In genomic region chr20:48619126-48620101, GRCh38 we compare ENCODE assay signal across 10 cellular contexts.
DNase-seq lines count a peak whose midpoint lies in the region; ATAC-seq and TF ChIP-seq lines count a peak whose summit lies in the region.
"Had no signal": no experiment of that assay in that cellular context is flagged by ENCODE, and none has a peak within 500 bp of the region (broad histone marks: within the 10 kb centered on the region; RNA-seq: fewer than 3 reads in every experiment).

No MANE protein-coding gene starts in this region.

- no peaks in the 10 kb centered on the region for H4K20me1 ChIP-seq in BLaER1

- H3K9me3 ChIP-seq in BLaER1 = no peaks in the 10 kb centered on the region
- no peaks in the 10 kb centered on the region for H3K9me3 ChIP-seq in right lobe of liver
- H3K9me3 ChIP-seq: prostate gland had no signal

- intact Hi-C loops in right lobe of liver (cut with DNase I) = no loop called here

- DNase-seq in NCI-H1105 (lab: John Stamatoyannopoulos, UW) (peak; percentile 24), right lobe of liver (peak in 2 of 3 donors; percentile 13 to 53), endothelial cell (ENCODE audit: low spot score) (no peak)
- DNase-seq in activated naive CD4-positive, alpha-beta T cell (lab: John Stamatoyannopoulos, UW) = no peak
- no peak for DNase-seq in activated naive CD4-positive, alpha-beta T cell treated with Interleukin-2 at 50 U/mL for 16 hours
- DNase-seq in T-helper 2 cell treated with Interferon-gamma antibody and Interleukin-4, amounts not matched to agents 5 μg/mL and 100 μg/mL, for 36 hours (ENCODE audit: low spot score) = no peak

- no peaks in the 10 kb centered on the region for H3K36me3 Mint-ChIP-seq in T-helper 2 cell treated with Interferon-gamma antibody and Interleukin-4, amounts not matched to agents 5 μg/mL and 100 μg/mL, for 36 hours (ENCODE audit: low read depth)
- H3K36me3 Mint-ChIP-seq in endothelial cell (ENCODE audit: low read depth, unreplicated experiment) = peaks cover 4% of the 10 kb centered on the region

- WGBS in right lobe of liver (ENCODE audit: insufficient coverage, low coverage, low lambda C conversion rate, missing lambda C conversion rate) = 66% methylated on average over 12 of the region's 17 CpGs

- peak overlapping the region; percentile 79 for H3K4me2 ChIP-seq in BLaER1

- no peak overlapping the region for H3K27ac ChIP-seq in BLaER1
- no peak overlapping the region for H3K27ac ChIP-seq in right lobe of liver
- H3K27ac ChIP-seq: prostate gland had no signal

- H3K4me3 ChIP-seq in BLaER1 (no peak overlapping the region), right lobe of liver (no peak overlapping the region)
- H3K4me3 ChIP-seq: prostate gland had no signal

- H3K27ac Mint-ChIP-seq in T-helper 2 cell treated with Interferon-gamma antibody and Interleukin-4, amounts not matched to agents 5 μg/mL and 100 μg/mL, for 36 hours = no peak overlapping the region
- H3K27ac Mint-ChIP-seq in endothelial cell (ENCODE audit: unreplicated experiment) = no peak overlapping the region
- H3K27ac Mint-ChIP-seq: activated B cell treated with CpG ODN at 0.5 μM for 24 hours had no signal

- TF ChIP-seq CTCF in right lobe of liver (IDR thresholded peaks at IDR 0.05) (no peak), endothelial cell (IDR thresholded peaks at IDR 0.05; ENCODE audit: unreplicated experiment) (no peak)

- H3K9me3 Mint-ChIP-seq in T-helper 2 cell treated with Interferon-gamma antibody and Interleukin-4, amounts not matched to agents 5 μg/mL and 100 μg/mL, for 36 hours = no peaks in the 10 kb centered on the region
- no peaks in the 10 kb centered on the region for H3K9me3 Mint-ChIP-seq in endothelial cell (ENCODE audit: unreplicated experiment)
- H3K9me3 Mint-ChIP-seq: activated B cell treated with CpG ODN at 0.5 μM for 24 hours had no signal

- H3K9ac ChIP-seq in BLaER1 = no peak overlapping the region

- TF ChIP-seq POLR2A in right lobe of liver (IDR thresholded peaks at IDR 0.05) = no peak

- ATAC-seq in SK-N-SH treated with all-trans-retinoic acid at 6 μM for 48 hours (peak; percentile 46), right lobe of liver (no peak)

- peaks cover 10% of the 10 kb centered on the region for H3K4me1 Mint-ChIP-seq in T-helper 2 cell treated with Interferon-gamma antibody and Interleukin-4, amounts not matched to agents 5 μg/mL and 100 μg/mL, for 36 hours (ENCODE audit: low read depth)
- peaks cover 4% of the 10 kb centered on the region for H3K4me1 Mint-ChIP-seq in endothelial cell (ENCODE audit: unreplicated experiment)

- H3K4me1 ChIP-seq in BLaER1 (peaks cover 56% of the 10 kb centered on the region), right lobe of liver (peaks cover 0 to 3% (median 0%) of the 10 kb centered on the region in 4 donors)

- H3K4me3 Mint-ChIP-seq in T-helper 2 cell treated with Interferon-gamma antibody and Interleukin-4, amounts not matched to agents 5 μg/mL and 100 μg/mL, for 36 hours = no peak overlapping the region
- no peak overlapping the region for H3K4me3 Mint-ChIP-seq in endothelial cell (ENCODE audit: unreplicated experiment)
- H3K4me3 Mint-ChIP-seq: activated B cell treated with CpG ODN at 0.5 μM for 24 hours had no signal

- no peaks in the 10 kb centered on the region for H3K27me3 Mint-ChIP-seq in T-helper 2 cell treated with Interferon-gamma antibody and Interleukin-4, amounts not matched to agents 5 μg/mL and 100 μg/mL, for 36 hours (ENCODE audit: low read depth)
- H3K27me3 Mint-ChIP-seq in endothelial cell (ENCODE audit: unreplicated experiment) = peaks cover 18% of the 10 kb centered on the region
- H3K27me3 Mint-ChIP-seq: activated B cell treated with CpG ODN at 0.5 μM for 24 hours had no signal

- H3K27me3 ChIP-seq in BLaER1 (no peaks in the 10 kb centered on the region), right lobe of liver (no peaks in the 10 kb centered on the region)

- H3K36me3 ChIP-seq in BLaER1 (no peaks in the 10 kb centered on the region), right lobe of liver (no peaks in the 10 kb centered on the region)
- H3K36me3 ChIP-seq: prostate gland had no signal

TF ChIP-seq in SK-N-SH treated with all-trans-retinoic acid at 6 μM for 48 hours, 23 proteins besides CTCF, POLR2A, EP300 and RAD21:
- TF ChIP-seq ZFP3 (CRISPR knock-in tag; IDR thresholded peaks at IDR 0.05) (no peak), TSHZ2 (CRISPR knock-in tag; IDR thresholded peaks at IDR 0.05) (0 out of 2 replicates have a peak, but pooled peaks have one; percentile 79), TCF4 (CRISPR knock-in tag; IDR thresholded peaks at IDR 0.05; ENCODE audit: borderline replicate concordance) (peak; percentile 81; the same call in 1 of the 2 replicates), SNAI2 (CRISPR knock-in tag; IDR thresholded peaks at IDR 0.05) (no peak), CSRNP3 (CRISPR knock-in tag; IDR thresholded peaks at IDR 0.05) (no peak), RARB (CRISPR knock-in tag; IDR thresholded peaks at IDR 0.05) (no peak), ISL1 (CRISPR knock-in tag; IDR thresholded peaks at IDR 0.05) (no peak), CSDC2 (CRISPR knock-in tag; IDR thresholded peaks at IDR 0.05) (no peak)
- TF ChIP-seq, protein P1, sequence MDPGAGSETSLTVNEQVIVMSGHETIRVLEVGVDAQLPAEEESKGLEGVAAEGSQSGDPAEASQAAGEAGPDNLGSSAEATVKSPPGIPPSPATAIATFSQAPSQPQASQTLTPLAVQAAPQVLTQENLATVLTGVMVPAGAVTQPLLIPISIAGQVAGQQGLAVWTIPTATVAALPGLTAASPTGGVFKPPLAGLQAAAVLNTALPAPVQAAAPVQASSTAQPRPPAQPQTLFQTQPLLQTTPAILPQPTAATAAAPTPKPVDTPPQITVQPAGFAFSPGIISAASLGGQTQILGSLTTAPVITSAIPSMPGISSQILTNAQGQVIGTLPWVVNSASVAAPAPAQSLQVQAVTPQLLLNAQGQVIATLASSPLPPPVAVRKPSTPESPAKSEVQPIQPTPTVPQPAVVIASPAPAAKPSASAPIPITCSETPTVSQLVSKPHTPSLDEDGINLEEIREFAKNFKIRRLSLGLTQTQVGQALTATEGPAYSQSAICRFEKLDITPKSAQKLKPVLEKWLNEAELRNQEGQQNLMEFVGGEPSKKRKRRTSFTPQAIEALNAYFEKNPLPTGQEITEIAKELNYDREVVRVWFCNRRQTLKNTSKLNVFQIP (CRISPR knock-in tag; IDR thresholded peaks at IDR 0.05; ENCODE audit: borderline replicate concordance, low read depth) = no peak

Comparison
In these comparisons a context has a peak if more than half of its experiments do, and no peak if none do; other contexts are left out.
1. DNase-seq: peak in NCI-H1105 (single experiment) and right lobe of liver (2 of 3); none in activated naive CD4-positive, alpha-beta T cell (0 of 4), activated naive CD4-positive, alpha-beta T cell treated with Interleukin-2 at 50 U/mL for 16 hours (single experiment), T-helper 2 cell treated with Interferon-gamma antibody and Interleukin-4, amounts not matched to agents 5 μg/mL and 100 μg/mL, for 36 hours (single experiment) and endothelial cell (single experiment).